In the genomic region with DNA sequence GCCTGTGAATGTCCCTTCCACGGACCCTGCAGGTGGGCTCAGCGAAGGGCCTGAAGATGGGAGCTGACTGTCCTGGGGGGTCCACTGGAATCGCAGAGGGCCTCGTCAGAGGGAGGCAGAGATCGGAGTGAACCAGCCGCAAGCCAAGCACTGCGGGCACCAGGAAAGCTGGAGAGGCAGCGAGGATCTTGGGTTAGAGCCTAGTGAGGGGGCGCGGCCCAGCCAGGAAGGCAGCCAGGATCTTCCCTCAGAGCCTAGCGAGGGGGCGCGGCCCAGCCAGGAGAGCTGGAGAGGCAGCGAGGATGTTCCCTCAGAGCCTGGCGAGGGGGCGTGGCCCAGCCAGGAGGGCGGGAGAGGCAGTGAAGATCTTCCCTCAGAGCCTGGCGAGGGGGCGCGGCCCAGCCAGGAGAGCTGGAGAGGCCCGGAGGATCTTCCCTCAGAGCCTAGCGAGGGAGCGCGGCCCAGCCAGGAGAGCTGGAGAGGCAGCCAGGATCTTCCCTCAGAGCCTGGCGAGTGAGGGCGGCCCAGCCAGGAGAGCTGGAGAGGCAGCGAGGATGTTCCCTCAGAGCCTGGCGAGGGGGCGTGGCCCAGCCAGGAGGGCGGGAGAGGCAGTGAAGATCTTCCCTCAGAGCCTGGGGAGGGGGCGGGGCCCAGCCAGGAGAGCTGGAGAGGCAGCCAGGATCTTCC, we compare ENCODE assay signal across 7 cellular contexts.
DNase-seq lines count a peak whose midpoint lies in the region; ATAC-seq and TF ChIP-seq lines count a peak whose summit lies in the region.
"Not testable (repeated sequence)": the region's sequence is repeated elsewhere in the genome, so short reads cannot be mapped to it uniquely, and the experiment has no call there.

No MANE protein-coding gene starts in this region.

- not testable (repeated sequence) for H3K4me1 Mint-ChIP-seq in activated naive CD8-positive, alpha-beta T cell treated with anti-CD3 and anti-CD28 coated beads, Interleukin-2, amount 10 ng/mL, durations not matched to agents 7 days and 5 days

- peak overlapping the region; percentile 71 for H3K4me3 Mint-ChIP-seq in activated naive CD8-positive, alpha-beta T cell treated with anti-CD3 and anti-CD28 coated beads, Interleukin-2, amount 10 ng/mL, durations not matched to agents 7 days and 5 days

- TF ChIP-seq CTCF in RWPE1 (conservative IDR thresholded peaks at IDR 0.05; ENCODE audit: low read depth): not testable (repeated sequence)

- CTCF ChIA-PET in RWPE1 (lab: Yijun Ruan, JAX): interaction anchor here (0.7 kb wide), 2 partner anchors 21 to 1078 kb away, joined by 3 read pairs; no protein-coding TSS in a partner anchor

- DNase-seq in GM04504 (ENCODE audit: low read depth): peak; percentile 60
- DNase-seq in NAMALWA (ENCODE audit: low spot score): peak; percentile 32
- DNase-seq in RWPE1 (ENCODE audit: low spot score): peak; percentile 9
- not testable (repeated sequence) for DNase-seq in activated naive CD8-positive, alpha-beta T cell treated with anti-CD3 and anti-CD28 coated beads, Interleukin-2, amount 10 ng/mL, durations not matched to agents 7 days and 5 days
- DNase-seq in left colon: peak; percentile 34 to 55

- not testable (repeated sequence) for H3K27me3 ChIP-seq in rectal smooth muscle tissue (ENCODE audit: control insufficient read depth, insufficient read depth, low read length)

- peak overlapping the region; percentile 40 for H3K4me3 ChIP-seq in rectal smooth muscle tissue (ENCODE audit: low read length)

- H3K27ac ChIP-seq in RWPE1 (peak overlapping the region; percentile 71), rectal smooth muscle tissue (ENCODE audit: low read depth, low read length) (peak overlapping the region; percentile 83)

- not testable (repeated sequence) for H3K4me1 ChIP-seq in rectal smooth muscle tissue (ENCODE audit: control insufficient read depth, insufficient read depth, low read length)

- ATAC-seq in activated naive CD8-positive, alpha-beta T cell treated with anti-CD3 and anti-CD28 coated beads, Interleukin-2, amount 10 ng/mL, durations not matched to agents 7 days and 5 days (ENCODE audit: low read depth): not testable (repeated sequence)
- ATAC-seq in esophagus mucosa (peak; percentile 28), left colon (peak; percentile 63)

- H3K27ac Mint-ChIP-seq in activated naive CD8-positive, alpha-beta T cell treated with anti-CD3 and anti-CD28 coated beads, Interleukin-2, amount 10 ng/mL, durations not matched to agents 7 days and 5 days: not testable (repeated sequence)

- intact Hi-C loops in left colon (cut with DNase I, micrococcal nuclease): not testable (repeated sequence)

- peaks cover 51% of the 10 kb centered on the region for H3K27me3 Mint-ChIP-seq in activated naive CD8-positive, alpha-beta T cell treated with anti-CD3 and anti-CD28 coated beads, Interleukin-2, amount 10 ng/mL, durations not matched to agents 7 days and 5 days

- not testable (repeated sequence) for H3K36me3 ChIP-seq in rectal smooth muscle tissue (ENCODE audit: control insufficient read depth, insufficient read depth, low read length)

- POLR2A ChIA-PET in RWPE1 (lab: Yijun Ruan, JAX; ENCODE audit: low non-redundant PET): interaction anchor here (0.9 kb wide), 1 partner anchor 64 kb away, joined by 4 read pairs; no protein-coding TSS in a partner anchor
- POLR2A ChIA-PET in activated naive CD8-positive, alpha-beta T cell treated with anti-CD3 and anti-CD28 coated beads, Interleukin-2, amount 10 ng/mL, durations not matched to agents 7 days and 5 days (lab: Charles Lee): not testable (repeated sequence)

- not testable (repeated sequence) for H3K9ac ChIP-seq in rectal smooth muscle tissue (ENCODE audit: low read length)

- not testable (repeated sequence) for H3K36me3 Mint-ChIP-seq in activated naive CD8-positive, alpha-beta T cell treated with anti-CD3 and anti-CD28 coated beads, Interleukin-2, amount 10 ng/mL, durations not matched to agents 7 days and 5 days

- H3K9me3 Mint-ChIP-seq in activated naive CD8-positive, alpha-beta T cell treated with anti-CD3 and anti-CD28 coated beads, Interleukin-2, amount 10 ng/mL, durations not matched to agents 7 days and 5 days: not testable (repeated sequence)
